1 cellular context compared by ENCODE assay signal in genomic region chr1:231970684-231971083, GRCh38.
TF ChIP-seq lines count a peak whose summit lies in the region.

No MANE protein-coding gene starts in this region.

TF ChIP-seq in GM12878, 131 proteins besides CTCF, POLR2A, EP300 and RAD21 (continued from another document):
- TF ChIP-seq SPI1 (IDR thresholded peaks at IDR 0.05; ENCODE audit: borderline replicate concordance, insufficient read depth, low read depth, low read length): peak; percentile 10; the same call in 1 of the 2 replicates
